ENCODE assay signal across 34 cellular contexts in genomic region chr7:28432105-28432504, GRCh38. TPM values are rescaled to one million over a fixed set of nuclear protein-coding genes. Genes with fewer than 3 reads are reported as not detected.
DNase-seq lines count a peak whose midpoint lies in the region; ATAC-seq and TF ChIP-seq lines count a peak whose summit lies in the region.
"Had no signal": no experiment of that assay in that cellular context is flagged by ENCODE, and none has a peak within 500 bp of the region (broad histone marks: within the 10 kb centered on the region; RNA-seq: fewer than 3 reads in every experiment).

No MANE protein-coding gene starts in this region.

- H3K4me3 Mint-ChIP-seq in MCF 10A (ENCODE audit: unreplicated experiment), result no peak overlapping the region
- H3K4me3 Mint-ChIP-seq: activated CD4-positive, alpha-beta T cell treated with anti-CD3 and anti-CD28 coated beads, Interleukin-2, amount 10 ng/mL, durations not matched to agents 7 days and 5 days; activated naive CD8-positive, alpha-beta T cell treated with anti-CD3 and anti-CD28 coated beads, Interleukin-2, amount 50 U/mL, for 24 hours; activated T-cell treated with anti-CD3 and anti-CD28 coated beads, Interleukin-2, amount 50 U/mL, for 24 hours; B cell; CD8-positive, alpha-beta T cell; naive thymus-derived CD8-positive, alpha-beta T cell; WTC11 had no signal

- peaks cover 5% of the 10 kb centered on the region for H3K4me1 Mint-ChIP-seq in MCF 10A (ENCODE audit: insufficient read depth, unreplicated experiment)
- H3K4me1 Mint-ChIP-seq: activated CD4-positive, alpha-beta T cell treated with anti-CD3 and anti-CD28 coated beads, Interleukin-2, amount 10 ng/mL, durations not matched to agents 7 days and 5 days; B cell had no signal

- peak overlapping the region; percentile 34 for H2AFZ ChIP-seq in osteoblast (ENCODE audit: low read length)

- no peaks in the 10 kb centered on the region for H3K9me3 ChIP-seq in breast epithelium
- H3K9me3 ChIP-seq in osteoblast (ENCODE audit: low read depth, low read length), result no peaks in the 10 kb centered on the region
- H3K9me3 ChIP-seq in tibial artery, result no peaks in the 10 kb centered on the region
- H3K9me3 ChIP-seq: colonic mucosa, left lung, tibial nerve had no signal

- H3K4me1 ChIP-seq in breast epithelium (no peaks in the 10 kb centered on the region), osteoblast (ENCODE audit: insufficient read depth, low read length) (peaks cover 18% of the 10 kb centered on the region), tibial artery (no peaks in the 10 kb centered on the region)
- H3K4me1 ChIP-seq: colonic mucosa, left lung had no signal

- no peaks in the 10 kb centered on the region for H3K27me3 ChIP-seq in breast epithelium
- H3K27me3 ChIP-seq in osteoblast (ENCODE audit: insufficient read depth, low read length), result no peaks in the 10 kb centered on the region
- no peaks in the 10 kb centered on the region for H3K27me3 ChIP-seq in tibial artery
- H3K27me3 ChIP-seq: colonic mucosa, tibial nerve had no signal

- no peak for TF ChIP-seq POLR2A in breast epithelium (IDR thresholded peaks at IDR 0.05)

- peak overlapping the region; percentile 74 for H3K4me2 ChIP-seq in osteoblast (ENCODE audit: insufficient read depth, low read length)

- peak; percentile 64 for ATAC-seq in Right ventricle myocardium superior (ENCODE audit: poor library complexity)
- ATAC-seq: activated naive CD8-positive, alpha-beta T cell treated with anti-CD3 and anti-CD28 coated beads, Interleukin-2, amount 50 U/mL, for 24 hours; CD8-positive, alpha-beta T cell; left lung; naive thymus-derived CD8-positive, alpha-beta T cell; WTC11 had no signal

- H3K36me3 ChIP-seq in breast epithelium, result no peaks in the 10 kb centered on the region
- H3K36me3 ChIP-seq in osteoblast (ENCODE audit: insufficient read depth, low read length), result no peaks in the 10 kb centered on the region
- H3K36me3 ChIP-seq in tibial artery, result no peaks in the 10 kb centered on the region
- H3K36me3 ChIP-seq: colonic mucosa, left lung, tibial nerve had no signal

- no peaks in the 10 kb centered on the region for H3K27me3 Mint-ChIP-seq in MCF 10A (ENCODE audit: insufficient read depth, unreplicated experiment)

- H3K27ac Mint-ChIP-seq in MCF 10A (ENCODE audit: low read depth, unreplicated experiment), result no peak overlapping the region
- H3K27ac Mint-ChIP-seq: activated CD4-positive, alpha-beta T cell treated with anti-CD3 and anti-CD28 coated beads, Interleukin-2, amount 10 ng/mL, durations not matched to agents 7 days and 5 days; activated naive CD8-positive, alpha-beta T cell treated with anti-CD3 and anti-CD28 coated beads, Interleukin-2, amount 50 U/mL, for 24 hours; activated T-cell treated with anti-CD3 and anti-CD28 coated beads, Interleukin-2, amount 50 U/mL, for 24 hours; B cell; CD8-positive, alpha-beta T cell; naive thymus-derived CD8-positive, alpha-beta T cell; WTC11 had no signal

- TF ChIP-seq CTCF in breast epithelium (IDR thresholded peaks at IDR 0.05) (no peak), MCF 10A (IDR thresholded peaks at IDR 0.05; ENCODE audit: unreplicated experiment) (no peak), osteoblast (IDR thresholded peaks at IDR 0.05; ENCODE audit: extremely low read depth, low read depth, low read length) (no peak), tibial artery (IDR thresholded peaks at IDR 0.05) (no peak)

- H3K9me3 Mint-ChIP-seq in MCF 10A (ENCODE audit: unreplicated experiment), result no peaks in the 10 kb centered on the region
- H3K9me3 Mint-ChIP-seq: activated CD4-positive, alpha-beta T cell treated with anti-CD3 and anti-CD28 coated beads, Interleukin-2, amount 10 ng/mL, durations not matched to agents 7 days and 5 days; activated naive CD8-positive, alpha-beta T cell treated with anti-CD3 and anti-CD28 coated beads, Interleukin-2, amount 50 U/mL, for 24 hours; activated T-cell treated with anti-CD3 and anti-CD28 coated beads, Interleukin-2, amount 50 U/mL, for 24 hours; CD8-positive, alpha-beta T cell; naive thymus-derived CD8-positive, alpha-beta T cell; WTC11 had no signal

- intact Hi-C loops in breast epithelium (cut with DNase I; ENCODE audit: low total_unique reads), result no loop called here
- intact Hi-C loops in MCF 10A (cut with micrococcal nuclease), result no loop called here
- intact Hi-C loops in Right ventricle myocardium superior (cut with DNase I), result no loop called here
- intact Hi-C loops in tibial artery (cut with DNase I; ENCODE audit: low total_unique reads), result no loop called here

- no peaks in the 10 kb centered on the region for H3K79me2 ChIP-seq in osteoblast (ENCODE audit: insufficient read depth, low read length)

- H3K4me3 ChIP-seq in breast epithelium (peak overlapping the region in 2 of 3 donors; percentile 13), osteoblast (ENCODE audit: insufficient read depth, low read length) (peak overlapping the region; percentile 50), tibial artery (no peak overlapping the region)
- H3K4me3 ChIP-seq: colonic mucosa, left lung had no signal

- no peaks in the 10 kb centered on the region for H3K36me3 Mint-ChIP-seq in MCF 10A (ENCODE audit: insufficient read depth, unreplicated experiment)
- H3K36me3 Mint-ChIP-seq: CD8-positive, alpha-beta T cell; naive thymus-derived CD8-positive, alpha-beta T cell; WTC11 had no signal

- BruUV-seq in MCF 10A (replicated peaks; lab: Mats Ljungman, UMichigan), result no TSS peak

- CTCF ChIA-PET in MCF 10A (lab: Yijun Ruan, JAX), result no interaction called here

- H3K27ac ChIP-seq in breast epithelium, result peak overlapping the region in 1 of 2 donors; percentile 4
- H3K27ac ChIP-seq in osteoblast (ENCODE audit: low read depth, low read length), result peak overlapping the region; percentile 9
- no peak overlapping the region for H3K27ac ChIP-seq in tibial artery
- H3K27ac ChIP-seq: 22Rv1, colonic mucosa, left lung had no signal

- DNase-seq in breast epithelium (ENCODE audit: low spot score in 2 of 2), result peak in 1 of 2 donors; percentile 26
- DNase-seq in MCF 10A (ENCODE audit: unreplicated experiment), result no peak
- peak; percentile 44 for DNase-seq in Right ventricle myocardium superior
- DNase-seq in osteoblast (ENCODE audit: insufficient read length, low spot score, missing footprints), result no peak
- DNase-seq in tibial artery, result peak; percentile 66 to 71
- DNase-seq in NCI-H524 treated with DMSO at 0.1 percent for 48 hours (lab: John Stamatoyannopoulos, UW), result no peak
- no peak for DNase-seq in occipital lobe (lab: John Stamatoyannopoulos, UW)
- no peak for DNase-seq in OCI-M2 (lab: John Stamatoyannopoulos, UW; ENCODE audit: unreplicated experiment)
- DNase-seq: activated CD4-positive, alpha-beta T cell treated with anti-CD3 and anti-CD28 coated beads, Interleukin-2, amount 10 ng/mL, durations not matched to agents 7 days and 5 days; activated naive CD8-positive, alpha-beta T cell treated with anti-CD3 and anti-CD28 coated beads, Interleukin-2, amount 50 U/mL, for 24 hours; activated T-cell treated with anti-CD3 and anti-CD28 coated beads, Interleukin-2, amount 50 U/mL, for 24 hours; CD8-positive, alpha-beta T cell; colonic mucosa; DMS 273 treated with DMSO at 0.1 percent for 48 hours; effector memory CD4-positive, alpha-beta T cell; EL; H7; IMR-90; left lung; midbrain; naive thymus-derived CD8-positive, alpha-beta T cell; NCI-H1105; NCI-H1930; NCI-H526 treated with DMSO at 0.1 percent for 48 hours; nucleus accumbens; SIG-M5; stimulated activated CD4-positive, alpha-beta T cell treated with anti-CD3 and anti-CD28 coated beads, Interleukin-15, amount 100 ng/mL, for 24 hours; stimulated activated naive CD4-positive, alpha-beta T cell treated with Interleukin-2 at 50 U/mL for 16 hours; SW 1271; T1000 had no signal

- H4K20me1 ChIP-seq in osteoblast (ENCODE audit: insufficient read depth, low read length), result no peaks in the 10 kb centered on the region

- POLR2A ChIA-PET in MCF 10A (lab: Yijun Ruan, JAX), result no interaction called here

RNA-seq across cellular contexts. Expression of gene CREB5, which starts 19.8 kb away (rescaled TPM):
- total RNA-seq in breast epithelium (10 to 100 TPM; 17.3 to 19.7 (median 18.0) TPM), MCF 10A (2022) (30.0 and 40.5 TPM in 2 replicates), Right ventricle myocardium superior (4.7 TPM), osteoblast (5.0 and 5.1 TPM in 2 replicates), occipital lobe (8.0 TPM)
- total RNA-seq: activated CD4-positive, alpha-beta T cell treated with anti-CD3 and anti-CD28 coated beads, Interleukin-2, amount 10 ng/mL, durations not matched to agents 7 days and 5 days; CD8-positive, alpha-beta T cell had no signal

Comparison
In these comparisons a context has a peak if more than half of its experiments do, and no peak if none do; other contexts are left out.
1. DNase-seq: peak in Right ventricle myocardium superior (single experiment) and tibial artery (2 of 2); none in MCF 10A (single experiment), osteoblast (single experiment), NCI-H524 treated with DMSO at 0.1 percent for 48 hours (single experiment), occipital lobe (single experiment) and OCI-M2 (single experiment).
2. H3K4me3 ChIP-seq: peak in breast epithelium (2 of 3) and osteoblast (single experiment); none in tibial artery (0 of 2).